ENCODE assay signal across 1 cellular context in the genomic region with DNA sequence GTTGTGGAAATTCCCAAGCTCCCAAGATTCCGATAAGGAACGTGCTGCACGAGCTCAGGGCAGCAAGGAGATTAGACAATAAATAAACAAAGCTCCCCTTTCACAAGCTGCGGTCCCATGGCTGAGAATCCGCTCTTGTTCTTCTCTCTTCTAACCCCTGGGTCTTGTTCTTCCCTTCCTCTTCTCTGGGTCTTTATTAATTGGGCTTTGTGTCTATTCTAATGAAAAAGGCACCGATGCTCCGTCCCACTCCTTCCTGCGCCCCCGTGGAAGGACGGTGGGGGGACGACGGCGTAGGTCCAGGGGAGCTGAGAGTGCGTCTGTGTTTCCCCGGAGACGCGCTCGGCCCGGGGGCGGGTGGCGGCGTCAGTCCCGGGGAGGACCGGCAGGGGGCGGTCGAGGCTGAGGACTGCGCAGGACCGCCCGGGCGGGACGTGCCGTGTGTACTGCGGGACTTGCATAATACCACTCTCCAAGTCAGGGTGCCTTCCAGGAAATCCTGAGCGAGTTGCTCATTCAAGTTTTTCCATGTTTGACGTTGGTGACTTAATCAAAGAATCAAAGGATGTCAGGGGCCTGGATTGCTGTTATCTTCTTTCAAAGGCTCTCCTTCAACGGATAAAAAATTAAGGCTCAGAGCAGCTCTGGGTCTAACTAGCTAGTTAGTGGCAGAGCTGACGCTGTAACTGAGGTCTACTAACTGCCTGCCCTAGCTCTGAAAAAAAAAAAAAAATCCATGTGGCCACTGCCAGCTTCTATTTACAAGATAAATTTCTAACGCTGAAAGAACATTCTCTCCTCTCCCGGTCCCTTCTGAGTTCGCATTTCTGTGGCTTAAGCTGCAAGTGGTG.
A peak's percentile ranks its signal among the peaks of the same experiment; 100 is the strongest.
TF ChIP-seq lines count a peak whose summit lies in the region.

No MANE protein-coding gene starts in this region.

TF ChIP-seq in HEK293, 187 proteins besides CTCF, POLR2A, EP300 and RAD21 (continued from another document):
- TF ChIP-seq, protein P1, sequence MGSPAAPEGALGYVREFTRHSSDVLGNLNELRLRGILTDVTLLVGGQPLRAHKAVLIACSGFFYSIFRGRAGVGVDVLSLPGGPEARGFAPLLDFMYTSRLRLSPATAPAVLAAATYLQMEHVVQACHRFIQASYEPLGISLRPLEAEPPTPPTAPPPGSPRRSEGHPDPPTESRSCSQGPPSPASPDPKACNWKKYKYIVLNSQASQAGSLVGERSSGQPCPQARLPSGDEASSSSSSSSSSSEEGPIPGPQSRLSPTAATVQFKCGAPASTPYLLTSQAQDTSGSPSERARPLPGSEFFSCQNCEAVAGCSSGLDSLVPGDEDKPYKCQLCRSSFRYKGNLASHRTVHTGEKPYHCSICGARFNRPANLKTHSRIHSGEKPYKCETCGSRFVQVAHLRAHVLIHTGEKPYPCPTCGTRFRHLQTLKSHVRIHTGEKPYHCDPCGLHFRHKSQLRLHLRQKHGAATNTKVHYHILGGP (tag by site-specific recombination; IDR thresholded peaks at IDR 0.05): peak; percentile 86
- TF ChIP-seq ZNF48 (tag by site-specific recombination; IDR thresholded peaks at IDR 0.05) (no peak), ZNF140 (tag by site-specific recombination; IDR thresholded peaks at IDR 0.05) (no peak), ZNF274 (IDR thresholded peaks at IDR 0.05; ENCODE audit: low read length) (no peak), ZNF274 (tag by site-specific recombination; IDR thresholded peaks at IDR 0.05; ENCODE audit: borderline replicate concordance) (no peak), ZNF548 (tag by site-specific recombination; IDR thresholded peaks at IDR 0.05) (no peak), ZNF10 (tag by site-specific recombination; IDR thresholded peaks at IDR 0.05) (no peak), ZNF394 (tag by site-specific recombination; IDR thresholded peaks at IDR 0.05; ENCODE audit: borderline replicate concordance) (no peak), ZBTB20 (tag by site-specific recombination; IDR thresholded peaks at IDR 0.05) (no peak), REPIN1 (tag by site-specific recombination; IDR thresholded peaks at IDR 0.05; ENCODE audit: low read depth) (no peak), ZNF658 (tag by site-specific recombination; IDR thresholded peaks at IDR 0.05) (no peak), ZBTB17 (tag by site-specific recombination; IDR thresholded peaks at IDR 0.05) (peak; percentile 26; the same call in 1 of the 2 replicates), ZIC2 (tag by site-specific recombination; IDR thresholded peaks at IDR 0.05) (peak; percentile 13; the same call in 1 of the 2 replicates), MZF1 (tag by site-specific recombination; IDR thresholded peaks at IDR 0.05; ENCODE audit: borderline replicate concordance) (peak; percentile 41; the same call in 1 of the 2 replicates), ZXDB (tag by site-specific recombination; IDR thresholded peaks at IDR 0.05) (peak; percentile 25; the same call in 1 of the 2 replicates), ZNF660 (tag by site-specific recombination; IDR thresholded peaks at IDR 0.05) (peak; percentile 44; the same call in 1 of the 2 replicates), GLIS1 (tag by site-specific recombination; IDR thresholded peaks at IDR 0.05) (peak; percentile 66), EGR2 (tag by site-specific recombination; IDR thresholded peaks at IDR 0.05; ENCODE audit: low read depth) (peak; percentile 65), ZNF132 (tag by site-specific recombination; IDR thresholded peaks at IDR 0.05; ENCODE audit: borderline replicate concordance) (no peak), ZNF677 (tag by site-specific recombination; IDR thresholded peaks at IDR 0.05) (no peak), ZFHX2 (tag by site-specific recombination; conservative IDR thresholded peaks at IDR 0.05) (peak; percentile 81), GLI2 (tag by site-specific recombination; IDR thresholded peaks at IDR 0.05; ENCODE audit: borderline replicate concordance, low read depth) (no peak), ZNF501 (tag by site-specific recombination; IDR thresholded peaks at IDR 0.05) (no peak; the same call in 1 of the 2 replicates), ZNF350 (tag by site-specific recombination; IDR thresholded peaks at IDR 0.05) (no peak), GLIS2 (tag by site-specific recombination; IDR thresholded peaks at IDR 0.05) (peak; percentile 51; the same call in 1 of the 2 replicates), ZNF747 (tag by site-specific recombination; IDR thresholded peaks at IDR 0.05) (no peak), ZNF335 (tag by site-specific recombination; conservative IDR thresholded peaks at IDR 0.05) (peak; percentile 97), ZNF610 (tag by site-specific recombination; IDR thresholded peaks at IDR 0.05; ENCODE audit: borderline replicate concordance) (no peak)
- TF ChIP-seq, protein P2, sequence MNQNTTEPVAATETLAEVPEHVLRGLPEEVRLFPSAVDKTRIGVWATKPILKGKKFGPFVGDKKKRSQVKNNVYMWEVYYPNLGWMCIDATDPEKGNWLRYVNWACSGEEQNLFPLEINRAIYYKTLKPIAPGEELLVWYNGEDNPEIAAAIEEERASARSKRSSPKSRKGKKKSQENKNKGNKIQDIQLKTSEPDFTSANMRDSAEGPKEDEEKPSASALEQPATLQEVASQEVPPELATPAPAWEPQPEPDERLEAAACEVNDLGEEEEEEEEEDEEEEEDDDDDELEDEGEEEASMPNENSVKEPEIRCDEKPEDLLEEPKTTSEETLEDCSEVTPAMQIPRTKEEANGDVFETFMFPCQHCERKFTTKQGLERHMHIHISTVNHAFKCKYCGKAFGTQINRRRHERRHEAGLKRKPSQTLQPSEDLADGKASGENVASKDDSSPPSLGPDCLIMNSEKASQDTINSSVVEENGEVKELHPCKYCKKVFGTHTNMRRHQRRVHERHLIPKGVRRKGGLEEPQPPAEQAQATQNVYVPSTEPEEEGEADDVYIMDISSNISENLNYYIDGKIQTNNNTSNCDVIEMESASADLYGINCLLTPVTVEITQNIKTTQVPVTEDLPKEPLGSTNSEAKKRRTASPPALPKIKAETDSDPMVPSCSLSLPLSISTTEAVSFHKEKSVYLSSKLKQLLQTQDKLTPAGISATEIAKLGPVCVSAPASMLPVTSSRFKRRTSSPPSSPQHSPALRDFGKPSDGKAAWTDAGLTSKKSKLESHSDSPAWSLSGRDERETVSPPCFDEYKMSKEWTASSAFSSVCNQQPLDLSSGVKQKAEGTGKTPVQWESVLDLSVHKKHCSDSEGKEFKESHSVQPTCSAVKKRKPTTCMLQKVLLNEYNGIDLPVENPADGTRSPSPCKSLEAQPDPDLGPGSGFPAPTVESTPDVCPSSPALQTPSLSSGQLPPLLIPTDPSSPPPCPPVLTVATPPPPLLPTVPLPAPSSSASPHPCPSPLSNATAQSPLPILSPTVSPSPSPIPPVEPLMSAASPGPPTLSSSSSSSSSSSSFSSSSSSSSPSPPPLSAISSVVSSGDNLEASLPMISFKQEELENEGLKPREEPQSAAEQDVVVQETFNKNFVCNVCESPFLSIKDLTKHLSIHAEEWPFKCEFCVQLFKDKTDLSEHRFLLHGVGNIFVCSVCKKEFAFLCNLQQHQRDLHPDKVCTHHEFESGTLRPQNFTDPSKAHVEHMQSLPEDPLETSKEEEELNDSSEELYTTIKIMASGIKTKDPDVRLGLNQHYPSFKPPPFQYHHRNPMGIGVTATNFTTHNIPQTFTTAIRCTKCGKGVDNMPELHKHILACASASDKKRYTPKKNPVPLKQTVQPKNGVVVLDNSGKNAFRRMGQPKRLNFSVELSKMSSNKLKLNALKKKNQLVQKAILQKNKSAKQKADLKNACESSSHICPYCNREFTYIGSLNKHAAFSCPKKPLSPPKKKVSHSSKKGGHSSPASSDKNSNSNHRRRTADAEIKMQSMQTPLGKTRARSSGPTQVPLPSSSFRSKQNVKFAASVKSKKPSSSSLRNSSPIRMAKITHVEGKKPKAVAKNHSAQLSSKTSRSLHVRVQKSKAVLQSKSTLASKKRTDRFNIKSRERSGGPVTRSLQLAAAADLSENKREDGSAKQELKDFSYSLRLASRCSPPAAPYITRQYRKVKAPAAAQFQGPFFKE (tag by site-specific recombination; IDR thresholded peaks at IDR 0.05; ENCODE audit: borderline replicate concordance): no peak
- TF ChIP-seq, protein P3, sequence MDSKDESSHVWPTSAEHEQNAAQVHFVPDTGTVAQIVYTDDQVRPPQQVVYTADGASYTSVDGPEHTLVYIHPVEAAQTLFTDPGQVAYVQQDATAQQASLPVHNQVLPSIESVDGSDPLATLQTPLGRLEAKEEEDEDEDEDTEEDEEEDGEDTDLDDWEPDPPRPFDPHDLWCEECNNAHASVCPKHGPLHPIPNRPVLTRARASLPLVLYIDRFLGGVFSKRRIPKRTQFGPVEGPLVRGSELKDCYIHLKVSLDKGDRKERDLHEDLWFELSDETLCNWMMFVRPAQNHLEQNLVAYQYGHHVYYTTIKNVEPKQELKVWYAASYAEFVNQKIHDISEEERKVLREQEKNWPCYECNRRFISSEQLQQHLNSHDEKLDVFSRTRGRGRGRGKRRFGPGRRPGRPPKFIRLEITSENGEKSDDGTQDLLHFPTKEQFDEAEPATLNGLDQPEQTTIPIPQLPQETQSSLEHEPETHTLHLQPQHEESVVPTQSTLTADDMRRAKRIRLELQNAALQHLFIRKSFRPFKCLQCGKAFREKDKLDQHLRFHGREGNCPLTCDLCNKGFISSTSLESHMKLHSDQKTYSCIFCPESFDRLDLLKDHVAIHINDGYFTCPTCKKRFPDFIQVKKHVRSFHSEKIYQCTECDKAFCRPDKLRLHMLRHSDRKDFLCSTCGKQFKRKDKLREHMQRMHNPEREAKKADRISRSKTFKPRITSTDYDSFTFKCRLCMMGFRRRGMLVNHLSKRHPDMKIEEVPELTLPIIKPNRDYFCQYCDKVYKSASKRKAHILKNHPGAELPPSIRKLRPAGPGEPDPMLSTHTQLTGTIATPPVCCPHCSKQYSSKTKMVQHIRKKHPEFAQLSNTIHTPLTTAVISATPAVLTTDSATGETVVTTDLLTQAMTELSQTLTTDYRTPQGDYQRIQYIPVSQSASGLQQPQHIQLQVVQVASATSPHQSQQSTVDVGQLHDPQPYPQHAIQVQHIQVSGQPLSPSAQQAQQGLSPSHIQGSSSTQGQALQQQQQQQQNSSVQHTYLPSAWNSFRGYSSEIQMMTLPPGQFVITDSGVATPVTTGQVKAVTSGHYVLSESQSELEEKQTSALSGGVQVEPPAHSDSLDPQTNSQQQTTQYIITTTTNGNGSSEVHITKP (tag by site-specific recombination; IDR thresholded peaks at IDR 0.05): 0 out of 2 replicates have a peak, but pooled peaks have one; percentile 10
- TF ChIP-seq, protein P4, sequence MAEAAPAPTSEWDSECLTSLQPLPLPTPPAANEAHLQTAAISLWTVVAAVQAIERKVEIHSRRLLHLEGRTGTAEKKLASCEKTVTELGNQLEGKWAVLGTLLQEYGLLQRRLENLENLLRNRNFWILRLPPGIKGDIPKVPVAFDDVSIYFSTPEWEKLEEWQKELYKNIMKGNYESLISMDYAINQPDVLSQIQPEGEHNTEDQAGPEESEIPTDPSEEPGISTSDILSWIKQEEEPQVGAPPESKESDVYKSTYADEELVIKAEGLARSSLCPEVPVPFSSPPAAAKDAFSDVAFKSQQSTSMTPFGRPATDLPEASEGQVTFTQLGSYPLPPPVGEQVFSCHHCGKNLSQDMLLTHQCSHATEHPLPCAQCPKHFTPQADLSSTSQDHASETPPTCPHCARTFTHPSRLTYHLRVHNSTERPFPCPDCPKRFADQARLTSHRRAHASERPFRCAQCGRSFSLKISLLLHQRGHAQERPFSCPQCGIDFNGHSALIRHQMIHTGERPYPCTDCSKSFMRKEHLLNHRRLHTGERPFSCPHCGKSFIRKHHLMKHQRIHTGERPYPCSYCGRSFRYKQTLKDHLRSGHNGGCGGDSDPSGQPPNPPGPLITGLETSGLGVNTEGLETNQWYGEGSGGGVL (tag by site-specific recombination; IDR thresholded peaks at IDR 0.05): peak; percentile 30; the same call in 1 of the 2 replicates
- TF ChIP-seq, protein P5, sequence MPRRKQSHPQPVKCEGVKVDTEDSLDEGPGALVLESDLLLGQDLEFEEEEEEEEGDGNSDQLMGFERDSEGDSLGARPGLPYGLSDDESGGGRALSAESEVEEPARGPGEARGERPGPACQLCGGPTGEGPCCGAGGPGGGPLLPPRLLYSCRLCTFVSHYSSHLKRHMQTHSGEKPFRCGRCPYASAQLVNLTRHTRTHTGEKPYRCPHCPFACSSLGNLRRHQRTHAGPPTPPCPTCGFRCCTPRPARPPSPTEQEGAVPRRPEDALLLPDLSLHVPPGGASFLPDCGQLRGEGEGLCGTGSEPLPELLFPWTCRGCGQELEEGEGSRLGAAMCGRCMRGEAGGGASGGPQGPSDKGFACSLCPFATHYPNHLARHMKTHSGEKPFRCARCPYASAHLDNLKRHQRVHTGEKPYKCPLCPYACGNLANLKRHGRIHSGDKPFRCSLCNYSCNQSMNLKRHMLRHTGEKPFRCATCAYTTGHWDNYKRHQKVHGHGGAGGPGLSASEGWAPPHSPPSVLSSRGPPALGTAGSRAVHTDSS (tag by site-specific recombination; IDR thresholded peaks at IDR 0.05): no peak
- TF ChIP-seq, protein P6, sequence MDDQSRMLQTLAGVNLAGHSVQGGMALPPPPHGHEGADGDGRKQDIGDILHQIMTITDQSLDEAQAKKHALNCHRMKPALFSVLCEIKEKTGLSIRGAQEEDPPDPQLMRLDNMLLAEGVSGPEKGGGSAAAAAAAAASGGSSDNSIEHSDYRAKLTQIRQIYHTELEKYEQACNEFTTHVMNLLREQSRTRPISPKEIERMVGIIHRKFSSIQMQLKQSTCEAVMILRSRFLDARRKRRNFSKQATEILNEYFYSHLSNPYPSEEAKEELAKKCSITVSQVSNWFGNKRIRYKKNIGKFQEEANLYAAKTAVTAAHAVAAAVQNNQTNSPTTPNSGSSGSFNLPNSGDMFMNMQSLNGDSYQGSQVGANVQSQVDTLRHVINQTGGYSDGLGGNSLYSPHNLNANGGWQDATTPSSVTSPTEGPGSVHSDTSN (CRISPR knock-in tag; IDR thresholded peaks at IDR 0.05): 0 out of 2 replicates have a peak, but pooled peaks have one; percentile 22
- TF ChIP-seq, protein P7, sequence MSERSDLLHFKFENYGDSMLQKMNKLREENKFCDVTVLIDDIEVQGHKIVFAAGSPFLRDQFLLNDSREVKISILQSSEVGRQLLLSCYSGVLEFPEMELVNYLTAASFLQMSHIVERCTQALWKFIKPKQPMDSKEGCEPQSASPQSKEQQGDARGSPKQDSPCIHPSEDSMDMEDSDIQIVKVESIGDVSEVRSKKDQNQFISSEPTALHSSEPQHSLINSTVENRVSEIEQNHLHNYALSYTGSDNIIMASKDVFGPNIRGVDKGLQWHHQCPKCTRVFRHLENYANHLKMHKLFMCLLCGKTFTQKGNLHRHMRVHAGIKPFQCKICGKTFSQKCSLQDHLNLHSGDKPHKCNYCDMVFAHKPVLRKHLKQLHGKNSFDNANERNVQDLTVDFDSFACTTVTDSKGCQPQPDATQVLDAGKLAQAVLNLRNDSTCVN (tag by site-specific recombination; optimal IDR thresholded peaks at IDR 0.05): peak; percentile 46
